12 cellular contexts compared by ENCODE assay signal in genomic region chr1:183884512-183884911, GRCh38.
"Had no signal": no experiment of that assay in that cellular context is flagged by ENCODE, and none has a peak within 500 bp of the region (broad histone marks: within the 10 kb centered on the region; RNA-seq: fewer than 3 reads in every experiment).

No MANE protein-coding gene starts in this region.

- H3K36me3 Mint-ChIP-seq: activated naive CD8-positive, alpha-beta T cell treated with anti-CD3 and anti-CD28 coated beads for 36 hours had no signal

- H3K9me3 ChIP-seq: esophagus muscularis mucosa, lower lobe of right lung, transverse colon had no signal

- ATAC-seq: lower lobe of right lung, T-cell had no signal

- H3K9me3 Mint-ChIP-seq: activated naive CD8-positive, alpha-beta T cell treated with anti-CD3 and anti-CD28 coated beads for 36 hours; T-cell had no signal

- H3K27ac Mint-ChIP-seq: activated naive CD8-positive, alpha-beta T cell treated with anti-CD3 and anti-CD28 coated beads for 36 hours; T-cell had no signal

- H3K4me3 Mint-ChIP-seq: activated naive CD8-positive, alpha-beta T cell treated with anti-CD3 and anti-CD28 coated beads for 36 hours; T-cell had no signal

- H3K27me3 ChIP-seq: brain microvascular endothelial cell, esophagus muscularis mucosa, transverse colon had no signal

- H3K4me3 ChIP-seq: esophagus muscularis mucosa, lower lobe of right lung, skin epidermis, transverse colon had no signal

- DNase-seq: activated gamma-delta T cell; activated naive CD8-positive, alpha-beta T cell treated with anti-CD3 and anti-CD28 coated beads for 36 hours; activated T-cell treated with anti-CD3 and anti-CD28 coated beads, Interleukin-2, amount 50 U/mL, for 1 hour; brain microvascular endothelial cell; lower lobe of right lung; midbrain; posterior cingulate gyrus; T-cell; T1000; transverse colon had no signal

- H3K27me3 Mint-ChIP-seq: activated naive CD8-positive, alpha-beta T cell treated with anti-CD3 and anti-CD28 coated beads for 36 hours; T-cell had no signal

- H3K27ac ChIP-seq: brain microvascular endothelial cell, esophagus muscularis mucosa, lower lobe of right lung had no signal
